In the genomic region with DNA sequence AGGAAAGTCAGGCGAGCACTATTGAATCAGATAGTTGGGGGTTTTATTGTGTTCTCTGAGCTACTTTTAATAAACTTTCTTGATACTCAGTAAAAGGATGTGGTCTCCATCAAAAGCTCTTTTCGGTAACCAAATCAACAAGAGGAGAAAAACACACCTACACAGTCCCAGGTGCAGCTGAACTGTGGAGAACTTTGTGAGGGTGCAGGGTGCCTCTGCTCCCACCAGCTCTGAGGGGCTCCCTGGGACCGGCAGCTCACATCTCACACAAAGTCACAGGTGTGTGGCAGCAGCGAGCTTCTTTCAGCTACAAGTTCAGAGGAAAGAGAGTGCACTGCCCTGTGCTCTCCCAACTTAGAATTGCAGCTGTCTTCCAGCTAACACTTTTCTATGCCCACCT, we compare ENCODE assay signal across 1 cellular context.
TF ChIP-seq lines count a peak whose summit lies in the region.

No MANE protein-coding gene starts in this region.

TF ChIP-seq in GM23338, 12 proteins besides CTCF, POLR2A, EP300 and RAD21 (continued from another document):
- TF ChIP-seq, protein P1, sequence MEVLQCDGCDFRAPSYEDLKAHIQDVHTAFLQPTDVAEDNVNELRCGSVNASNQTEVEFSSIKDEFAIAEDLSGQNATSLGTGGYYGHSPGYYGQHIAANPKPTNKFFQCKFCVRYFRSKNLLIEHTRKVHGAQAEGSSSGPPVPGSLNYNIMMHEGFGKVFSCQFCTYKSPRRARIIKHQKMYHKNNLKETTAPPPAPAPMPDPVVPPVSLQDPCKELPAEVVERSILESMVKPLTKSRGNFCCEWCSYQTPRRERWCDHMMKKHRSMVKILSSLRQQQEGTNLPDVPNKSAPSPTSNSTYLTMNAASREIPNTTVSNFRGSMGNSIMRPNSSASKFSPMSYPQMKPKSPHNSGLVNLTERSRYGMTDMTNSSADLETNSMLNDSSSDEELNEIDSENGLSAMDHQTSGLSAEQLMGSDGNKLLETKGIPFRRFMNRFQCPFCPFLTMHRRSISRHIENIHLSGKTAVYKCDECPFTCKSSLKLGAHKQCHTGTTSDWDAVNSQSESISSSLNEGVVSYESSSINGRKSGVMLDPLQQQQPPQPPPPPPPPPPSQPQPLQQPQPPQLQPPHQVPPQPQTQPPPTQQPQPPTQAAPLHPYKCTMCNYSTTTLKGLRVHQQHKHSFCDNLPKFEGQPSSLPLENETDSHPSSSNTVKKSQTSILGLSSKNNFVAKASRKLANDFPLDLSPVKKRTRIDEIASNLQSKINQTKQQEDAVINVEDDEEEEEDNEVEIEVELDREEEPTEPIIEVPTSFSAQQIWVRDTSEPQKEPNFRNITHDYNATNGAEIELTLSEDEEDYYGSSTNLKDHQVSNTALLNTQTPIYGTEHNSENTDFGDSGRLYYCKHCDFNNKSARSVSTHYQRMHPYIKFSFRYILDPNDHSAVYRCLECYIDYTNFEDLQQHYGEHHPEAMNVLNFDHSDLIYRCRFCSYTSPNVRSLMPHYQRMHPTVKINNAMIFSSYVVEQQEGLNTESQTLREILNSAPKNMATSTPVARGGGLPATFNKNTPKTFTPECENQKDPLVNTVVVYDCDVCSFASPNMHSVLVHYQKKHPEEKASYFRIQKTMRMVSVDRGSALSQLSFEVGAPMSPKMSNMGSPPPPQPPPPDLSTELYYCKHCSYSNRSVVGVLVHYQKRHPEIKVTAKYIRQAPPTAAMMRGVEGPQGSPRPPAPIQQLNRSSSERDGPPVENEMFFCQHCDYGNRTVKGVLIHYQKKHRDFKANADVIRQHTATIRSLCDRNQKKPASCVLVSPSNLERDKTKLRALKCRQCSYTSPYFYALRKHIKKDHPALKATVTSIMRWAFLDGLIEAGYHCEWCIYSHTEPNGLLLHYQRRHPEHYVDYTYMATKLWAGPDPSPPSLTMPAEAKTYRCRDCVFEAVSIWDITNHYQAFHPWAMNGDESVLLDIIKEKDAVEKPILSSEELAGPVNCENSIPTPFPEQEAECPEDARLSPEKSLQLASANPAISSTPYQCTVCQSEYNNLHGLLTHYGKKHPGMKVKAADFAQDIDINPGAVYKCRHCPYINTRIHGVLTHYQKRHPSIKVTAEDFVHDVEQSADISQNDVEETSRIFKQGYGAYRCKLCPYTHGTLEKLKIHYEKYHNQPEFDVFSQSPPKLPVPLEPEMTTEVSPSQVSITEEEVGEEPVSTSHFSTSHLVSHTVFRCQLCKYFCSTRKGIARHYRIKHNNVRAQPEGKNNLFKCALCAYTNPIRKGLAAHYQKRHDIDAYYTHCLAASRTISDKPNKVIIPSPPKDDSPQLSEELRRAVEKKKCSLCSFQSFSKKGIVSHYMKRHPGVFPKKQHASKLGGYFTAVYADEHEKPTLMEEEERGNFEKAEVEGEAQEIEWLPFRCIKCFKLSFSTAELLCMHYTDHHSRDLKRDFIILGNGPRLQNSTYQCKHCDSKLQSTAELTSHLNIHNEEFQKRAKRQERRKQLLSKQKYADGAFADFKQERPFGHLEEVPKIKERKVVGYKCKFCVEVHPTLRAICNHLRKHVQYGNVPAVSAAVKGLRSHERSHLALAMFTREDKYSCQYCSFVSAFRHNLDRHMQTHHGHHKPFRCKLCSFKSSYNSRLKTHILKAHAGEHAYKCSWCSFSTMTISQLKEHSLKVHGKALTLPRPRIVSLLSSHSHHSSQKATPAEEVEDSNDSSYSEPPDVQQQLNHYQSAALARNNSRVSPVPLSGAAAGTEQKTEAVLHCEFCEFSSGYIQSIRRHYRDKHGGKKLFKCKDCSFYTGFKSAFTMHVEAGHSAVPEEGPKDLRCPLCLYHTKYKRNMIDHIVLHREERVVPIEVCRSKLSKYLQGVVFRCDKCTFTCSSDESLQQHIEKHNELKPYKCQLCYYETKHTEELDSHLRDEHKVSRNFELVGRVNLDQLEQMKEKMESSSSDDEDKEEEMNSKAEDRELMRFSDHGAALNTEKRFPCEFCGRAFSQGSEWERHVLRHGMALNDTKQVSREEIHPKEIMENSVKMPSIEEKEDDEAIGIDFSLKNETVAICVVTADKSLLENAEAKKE (CRISPR knock-in tag; IDR thresholded peaks at IDR 0.05) = no peak
- TF ChIP-seq CREB1 (CRISPR knock-in tag; IDR thresholded peaks at IDR 0.05; ENCODE audit: low read depth) (no peak), EZH2 (IDR thresholded peaks at IDR 0.05; ENCODE audit: low read depth, unreplicated experiment) (no peak)
